ENCODE assay signal across 33 cellular contexts in genomic region chr19:43721469-43722048, GRCh38. TPM values are rescaled to one million over a fixed set of nuclear protein-coding genes. Genes with fewer than 3 reads are reported as not detected.
"Had no signal": no experiment of that assay in that cellular context is flagged by ENCODE, and none has a peak within 500 bp of the region (broad histone marks: within the 10 kb centered on the region; RNA-seq: fewer than 3 reads in every experiment).

No MANE protein-coding gene starts in this region.

- H3K9me3 Mint-ChIP-seq: activated naive CD4-positive, alpha-beta T cell treated with anti-CD3 and anti-CD28 coated beads for 36 hours; activated naive CD8-positive, alpha-beta T cell treated with anti-CD3 and anti-CD28 coated beads, Interleukin-2, amount 10 ng/mL, durations not matched to agents 7 days and 5 days had no signal

- H3K27ac Mint-ChIP-seq: activated CD8-positive, alpha-beta memory T cell treated with anti-CD3 and anti-CD28 coated beads, Interleukin-2, amount 10 ng/mL, durations not matched to agents 7 days and 5 days; activated naive CD4-positive, alpha-beta T cell treated with anti-CD3 and anti-CD28 coated beads for 36 hours; activated naive CD8-positive, alpha-beta T cell treated with anti-CD3 and anti-CD28 coated beads, Interleukin-2, amount 10 ng/mL, durations not matched to agents 7 days and 5 days had no signal

- DNase-seq: activated CD4-positive, alpha-beta T cell treated with anti-CD3 and anti-CD28 coated beads for 4 hours; activated CD8-positive, alpha-beta memory T cell treated with anti-CD3 and anti-CD28 coated beads for 24 hours; activated CD8-positive, alpha-beta memory T cell treated with anti-CD3 and anti-CD28 coated beads, Interleukin-2, amount 10 ng/mL, durations not matched to agents 7 days and 5 days; activated CD8-positive, alpha-beta memory T cell treated with anti-CD3 and anti-CD28 coated beads, Interleukin-2, amount 50 U/mL, for 48 hours; activated gamma-delta T cell treated with Interleukin-2 at 50 U/mL for 16 hours; activated naive CD4-positive, alpha-beta T cell treated with anti-CD3 and anti-CD28 coated beads for 36 hours; activated naive CD8-positive, alpha-beta T cell treated with anti-CD3 and anti-CD28 coated beads, Interleukin-2, amount 10 ng/mL, durations not matched to agents 7 days and 5 days; adrenal gland; body of pancreas; caudate nucleus; cerebellar nuclear complex; Kasumi-1; KG1; MG63; NCI-H1048; NCI-H1105 treated with DMSO at 0.1 percent for 48 hours; NCI-H1436; NCI-H1694; NCI-H1930; NCI-H2081 treated with DMSO at 0.1 percent for 48 hours; NCI-H226; NCI-H524 treated with DMSO at 0.1 percent for 48 hours; SHP77; SJCRH30; T1000; WERI-Rb-1 had no signal

- H3K36me3 Mint-ChIP-seq: activated CD8-positive, alpha-beta memory T cell treated with anti-CD3 and anti-CD28 coated beads, Interleukin-2, amount 10 ng/mL, durations not matched to agents 7 days and 5 days; activated naive CD8-positive, alpha-beta T cell treated with anti-CD3 and anti-CD28 coated beads, Interleukin-2, amount 10 ng/mL, durations not matched to agents 7 days and 5 days had no signal

- ATAC-seq: activated CD8-positive, alpha-beta memory T cell treated with anti-CD3 and anti-CD28 coated beads, Interleukin-2, amount 10 ng/mL, durations not matched to agents 7 days and 5 days; body of pancreas; Panc1 had no signal

- H3K4me3 Mint-ChIP-seq: activated CD8-positive, alpha-beta memory T cell treated with anti-CD3 and anti-CD28 coated beads, Interleukin-2, amount 10 ng/mL, durations not matched to agents 7 days and 5 days; activated naive CD4-positive, alpha-beta T cell treated with anti-CD3 and anti-CD28 coated beads for 36 hours; activated naive CD8-positive, alpha-beta T cell treated with anti-CD3 and anti-CD28 coated beads, Interleukin-2, amount 10 ng/mL, durations not matched to agents 7 days and 5 days had no signal

RNA-seq across cellular contexts. Expression of gene IRGC, which starts 5.7 kb away (rescaled TPM):
- total RNA-seq: activated CD8-positive, alpha-beta memory T cell treated with anti-CD3 and anti-CD28 coated beads, Interleukin-2, amount 10 ng/mL, durations not matched to agents 7 days and 5 days; activated naive CD4-positive, alpha-beta T cell treated with anti-CD3 and anti-CD28 coated beads for 36 hours; activated naive CD8-positive, alpha-beta T cell treated with anti-CD3 and anti-CD28 coated beads, Interleukin-2, amount 10 ng/mL, durations not matched to agents 7 days and 5 days; adrenal gland; astrocyte; body of pancreas; breast epithelium; NCI-H460; RPMI7951; SJCRH30; T-helper 1 cell treated with Interleukin-12 subunit alpha and Interleukin-12 subunit beta and Interleukin-4 antibody, amounts not matched to agents 30 ng/mL and 1 ng/mL, for 36 hours; T-helper 2 cell treated with Interferon-gamma antibody and Interleukin-4, amounts not matched to agents 100 ng/mL and 5 ng/mL, for 36 hours had no signal
